In the genomic region with DNA sequence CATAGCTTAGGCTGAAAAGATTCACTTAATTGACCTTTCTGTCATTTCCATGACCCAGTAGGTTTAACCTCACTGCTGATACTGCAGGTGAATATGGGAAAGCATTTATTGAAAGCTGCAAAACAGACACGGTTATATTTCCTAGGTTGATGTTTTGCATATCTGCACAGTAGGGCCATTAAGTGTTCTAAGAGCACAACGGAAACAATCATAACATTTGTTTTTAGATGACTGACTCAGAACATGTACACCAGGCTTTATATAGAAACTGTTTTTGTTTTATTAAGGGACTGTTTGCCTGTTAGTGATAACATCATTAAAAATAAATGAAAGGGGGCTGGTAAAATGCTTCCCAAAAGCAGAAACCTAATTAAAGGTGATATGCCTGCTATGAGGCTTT, we compare ENCODE assay signal across 18 cellular contexts.
DNase-seq lines count a peak whose midpoint lies in the region; ATAC-seq and TF ChIP-seq lines count a peak whose summit lies in the region.
"Had no signal": no experiment of that assay in that cellular context is flagged by ENCODE, and none has a peak within 500 bp of the region (broad histone marks: within the 10 kb centered on the region; RNA-seq: fewer than 3 reads in every experiment).

No MANE protein-coding gene starts in this region.

- DNase-seq in heart left ventricle (no peak), cardiac septum (ENCODE audit: low spot score) (no peak), dermis blood vessel endothelial cell (peak; percentile 39), adrenal gland (no peak)
- DNase-seq in stimulated activated CD4-positive, alpha-beta T cell treated with anti-CD3 and anti-CD28 coated beads, Interleukin-1b, Interleukin-23, amount 100 ng/mL, for 48 hours: no peak
- DNase-seq: AML-193; C1 segment of cervical spinal cord; CD8-positive, alpha-beta T cell; DND-41; NCI-H1105 treated with DMSO at 0.1 percent for 48 hours; NCI-H2029 treated with DMSO at 0.1 percent for 48 hours; NCI-H345; NCI-H524; Peyer's patch had no signal

- H3K4me1 ChIP-seq in heart left ventricle: peaks cover 0 to 13% (median 1%) of the 10 kb centered on the region in 12 donors
- H3K4me1 ChIP-seq in subcutaneous abdominal adipose tissue (ENCODE audit: control insufficient read depth in 5 of 5, insufficient read depth in 5 of 5, low read length in 5 of 5): peaks cover 0 to 12% (median 0%) of the 10 kb centered on the region in 5 donors
- H3K4me1 ChIP-seq in adrenal gland (replicated peaks in 1 of 2): peaks cover 8 to 10% of the 10 kb centered on the region in 2 donors
- H3K4me1 ChIP-seq: Peyer's patch had no signal

- TF ChIP-seq CTCF in heart left ventricle (IDR thresholded peaks at IDR 0.05) (no peak), nephron (IDR thresholded peaks at IDR 0.05; ENCODE audit: unreplicated experiment in 3 of 3) (no peak), adrenal gland (IDR thresholded peaks at IDR 0.05) (no peak)

- intact Hi-C loops in heart left ventricle (cut with DNase I): loop anchor here in 1 of 10 donors (10.0 kb wide), 1 partner anchor 376 kb away; no protein-coding TSS in a partner anchor
- intact Hi-C loops in cardiac septum (cut with DNase I): no loop called here
- intact Hi-C loops in adrenal gland (cut with DNase I): no loop called here

- no peaks in the 10 kb centered on the region for H3K9me3 ChIP-seq in heart left ventricle
- H3K9me3 ChIP-seq in subcutaneous abdominal adipose tissue (ENCODE audit: control insufficient read depth in 5 of 5, low read length in 5 of 5): no peaks in the 10 kb centered on the region
- peaks cover 0 to under 1% (median 0%) of the 10 kb centered on the region in 3 donors for H3K9me3 ChIP-seq in adrenal gland (replicated peaks in 1 of 3)
- H3K9me3 ChIP-seq: Peyer's patch had no signal

- H3K9me3 Mint-ChIP-seq in nephron: no peaks in the 10 kb centered on the region

- ATAC-seq in heart left ventricle: peak in 1 of 4 donors; percentile 55
- ATAC-seq: CD8-positive, alpha-beta T cell; GM12878 had no signal

- 16 to 26% (median 22%) methylated on average over 2 of the region's 2 CpGs for whole genome bisulfite sequencing in heart left ventricle, 4 donors
- WGBS in adrenal gland, 4 donors: 42 to 60% (median 53%) methylated on average over 2 of the region's 2 CpGs

- H3K27me3 Mint-ChIP-seq in nephron (ENCODE audit: low read depth): no peaks in the 10 kb centered on the region
- H3K27me3 Mint-ChIP-seq: IgD-negative memory B cell had no signal

- TF ChIP-seq POLR2A in heart left ventricle (IDR thresholded peaks at IDR 0.05) (no peak), adrenal gland (IDR thresholded peaks at IDR 0.05) (no peak)

- H3K27ac ChIP-seq in heart left ventricle: peak overlapping the region in 10 of 12 donors; percentile 16 to 73 (median 54)
- H3K27ac ChIP-seq in subcutaneous abdominal adipose tissue (ENCODE audit: low read depth, low read length): peak overlapping the region; percentile 20
- no peak overlapping the region for H3K27ac ChIP-seq in adrenal gland
- H3K27ac ChIP-seq: Peyer's patch had no signal

- H3K36me3 ChIP-seq in heart left ventricle (no peaks in the 10 kb centered on the region), subcutaneous abdominal adipose tissue (ENCODE audit: control insufficient read depth in 5 of 5, insufficient read depth in 5 of 5, low read length in 5 of 5) (no peaks in the 10 kb centered on the region), adrenal gland (replicated peaks in 1 of 2) (no peaks in the 10 kb centered on the region)
- H3K36me3 ChIP-seq: Peyer's patch had no signal

- peaks cover 8% of the 10 kb centered on the region for H3K4me1 Mint-ChIP-seq in nephron

- H3K4me3 ChIP-seq in heart left ventricle (no peak overlapping the region), subcutaneous abdominal adipose tissue (ENCODE audit: low read depth in 1 of 5, low read length in 5 of 5) (no peak overlapping the region), adrenal gland (no peak overlapping the region)
- H3K4me3 ChIP-seq: GM12878, Peyer's patch had no signal

- H3K27me3 ChIP-seq in heart left ventricle: no peaks in the 10 kb centered on the region
- H3K27me3 ChIP-seq in subcutaneous abdominal adipose tissue (ENCODE audit: control insufficient read depth in 5 of 5, insufficient read depth in 4 of 5, low read length in 5 of 5): no peaks in the 10 kb centered on the region
- no peaks in the 10 kb centered on the region for H3K27me3 ChIP-seq in adrenal gland
- H3K27me3 ChIP-seq: Peyer's patch had no signal

- H3K27ac Mint-ChIP-seq in nephron: peak overlapping the region; percentile 40 to 65 (median 50)
- H3K27ac Mint-ChIP-seq: CD8-positive, alpha-beta T cell; IgD-negative memory B cell had no signal

- H3K36me3 Mint-ChIP-seq in nephron (ENCODE audit: low read depth): peaks cover 35% of the 10 kb centered on the region
- H3K36me3 Mint-ChIP-seq: CD8-positive, alpha-beta T cell; IgD-negative memory B cell had no signal

- no peak overlapping the region for H3K4me3 Mint-ChIP-seq in nephron
- H3K4me3 Mint-ChIP-seq: CD8-positive, alpha-beta T cell; IgD-negative memory B cell had no signal

- H3K9ac ChIP-seq in subcutaneous abdominal adipose tissue (ENCODE audit: low read length in 5 of 5): no peak overlapping the region

Comparison
In these comparisons a context has a peak if more than half of its experiments do, and no peak if none do; other contexts are left out.
1. H3K27ac ChIP-seq: peak in heart left ventricle (10 of 12) and subcutaneous abdominal adipose tissue (single experiment); none in adrenal gland (0 of 5).